ENCODE assay signal across 9 cellular contexts in genomic region chr6:81938014-81938761, GRCh38.
DNase-seq lines count a peak whose midpoint lies in the region; ATAC-seq and TF ChIP-seq lines count a peak whose summit lies in the region.
"Had no signal": no experiment of that assay in that cellular context is flagged by ENCODE, and none has a peak within 500 bp of the region (broad histone marks: within the 10 kb centered on the region; RNA-seq: fewer than 3 reads in every experiment).

No MANE protein-coding gene starts in this region.

- no peaks in the 10 kb centered on the region for H3K9me3 ChIP-seq in breast epithelium

- no peaks in the 10 kb centered on the region for H3K27me3 Mint-ChIP-seq in MCF 10A (ENCODE audit: insufficient read depth, unreplicated experiment)
- H3K27me3 Mint-ChIP-seq in activated T-cell treated with anti-CD3 and anti-CD28 coated beads, Interleukin-2, amount 50 U/mL, for 24 hours = no peaks in the 10 kb centered on the region
- H3K27me3 Mint-ChIP-seq: CD4-positive, CD25-positive, alpha-beta regulatory T cell had no signal

- no peak for TF ChIP-seq POLR2A in breast epithelium (IDR thresholded peaks at IDR 0.05)

- no peaks in the 10 kb centered on the region for H3K9me3 Mint-ChIP-seq in MCF 10A (ENCODE audit: unreplicated experiment)
- no peaks in the 10 kb centered on the region for H3K9me3 Mint-ChIP-seq in activated T-cell treated with anti-CD3 and anti-CD28 coated beads, Interleukin-2, amount 50 U/mL, for 24 hours

- intact Hi-C loops in MCF 10A (cut with micrococcal nuclease) = loop anchor here (5.0 to 10.0 kb wide), 2 partner anchors 59 to 183 kb away; partner anchors contain the start of gene TENT5A
- intact Hi-C loops in breast epithelium (cut with DNase I; ENCODE audit: low total_unique reads) = no loop called here

- DNase-seq in MCF 10A (ENCODE audit: unreplicated experiment) (peak; percentile 89), breast epithelium (ENCODE audit: low spot score in 2 of 2) (no peak), HUDEP-2 (lab: John Stamatoyannopoulos, UW; ENCODE audit: unreplicated experiment in 76 of 76) (peak in 52 of 76 experiments; percentile 2 to 93 (median 71)), cardiac fibroblast (ENCODE audit: low read depth in 2 of 2) (peak; percentile 79 to 96), omental fat pad (ENCODE audit: low spot score) (no peak), NCI-H146 (lab: John Stamatoyannopoulos, UW) (no peak)
- DNase-seq in activated T-cell treated with anti-CD3 and anti-CD28 coated beads, Interleukin-2, amount 50 U/mL, for 24 hours = no peak
- DNase-seq: CD4-positive, CD25-positive, alpha-beta regulatory T cell had no signal

- CTCF ChIA-PET in MCF 10A (lab: Yijun Ruan, JAX) = interaction anchor here (0.7 kb wide), 1 partner anchor 78 kb away, joined by 3 read pairs; no protein-coding TSS in a partner anchor

- ATAC-seq in omental fat pad (ENCODE audit: low FRiP score) (peak; percentile 81), HG03457 (IDR thresholded peaks at IDR 0.05; ENCODE audit: unreplicated experiment) (no peak)

- H3K36me3 Mint-ChIP-seq in MCF 10A (ENCODE audit: insufficient read depth, unreplicated experiment) = no peaks in the 10 kb centered on the region
- H3K36me3 Mint-ChIP-seq in activated T-cell treated with anti-CD3 and anti-CD28 coated beads, Interleukin-2, amount 50 U/mL, for 24 hours (ENCODE audit: low read depth) = no peaks in the 10 kb centered on the region
- H3K36me3 Mint-ChIP-seq: CD4-positive, CD25-positive, alpha-beta regulatory T cell had no signal

- no peak for TF ChIP-seq CTCF in MCF 10A (IDR thresholded peaks at IDR 0.05; ENCODE audit: unreplicated experiment)
- no peak for TF ChIP-seq CTCF in breast epithelium (IDR thresholded peaks at IDR 0.05)
- TF ChIP-seq CTCF in cardiac fibroblast (IDR thresholded peaks at IDR 0.05; ENCODE audit: low read depth, low read length) = no peak
- TF ChIP-seq CTCF in omental fat pad (IDR thresholded peaks at IDR 0.05) = no peak

- no peaks in the 10 kb centered on the region for H3K36me3 ChIP-seq in breast epithelium

- no peaks in the 10 kb centered on the region for H3K4me1 ChIP-seq in breast epithelium

- POLR2A ChIA-PET in MCF 10A (lab: Yijun Ruan, JAX) = interaction anchor here (0.7 to 4.0 kb wide), 9 partner anchors 9 to 186 kb away, joined by 3 to 24 read pairs (median 4); partner anchors contain the start of gene TENT5A

- H3K4me3 Mint-ChIP-seq in MCF 10A (ENCODE audit: unreplicated experiment) = no peak overlapping the region
- H3K4me3 Mint-ChIP-seq in activated T-cell treated with anti-CD3 and anti-CD28 coated beads, Interleukin-2, amount 50 U/mL, for 24 hours = no peak overlapping the region
- H3K4me3 Mint-ChIP-seq: CD4-positive, CD25-positive, alpha-beta regulatory T cell had no signal

- H3K4me1 Mint-ChIP-seq in MCF 10A (ENCODE audit: insufficient read depth, unreplicated experiment) = peaks cover 28% of the 10 kb centered on the region
- no peaks in the 10 kb centered on the region for H3K4me1 Mint-ChIP-seq in activated T-cell treated with anti-CD3 and anti-CD28 coated beads, Interleukin-2, amount 50 U/mL, for 24 hours (ENCODE audit: low read depth)
- H3K4me1 Mint-ChIP-seq: CD4-positive, CD25-positive, alpha-beta regulatory T cell had no signal

- H3K4me3 ChIP-seq in breast epithelium (no peak overlapping the region), cardiac fibroblast (replicated peaks in 1 of 2; ENCODE audit: low read depth in 2 of 2, low read length in 2 of 2) (no peak overlapping the region)

- H3K27ac ChIP-seq in breast epithelium = peak overlapping the region in 1 of 2 donors; percentile 26

- H3K27me3 ChIP-seq in breast epithelium = no peaks in the 10 kb centered on the region

- peak overlapping the region; percentile 80 for H3K27ac Mint-ChIP-seq in MCF 10A (ENCODE audit: low read depth, unreplicated experiment)
- H3K27ac Mint-ChIP-seq in activated T-cell treated with anti-CD3 and anti-CD28 coated beads, Interleukin-2, amount 50 U/mL, for 24 hours = no peak overlapping the region
- H3K27ac Mint-ChIP-seq: CD4-positive, CD25-positive, alpha-beta regulatory T cell had no signal

- TSS peak; percentile 88 for BruUV-seq in MCF 10A (replicated peaks; lab: Mats Ljungman, UMichigan)

Comparison
In these comparisons a context has a peak if more than half of its experiments do, and no peak if none do; other contexts are left out.
1. DNase-seq: peak in MCF 10A (single experiment), HUDEP-2 (52 of 76) and cardiac fibroblast (2 of 2); none in breast epithelium (0 of 2), omental fat pad (single experiment), NCI-H146 (single experiment) and activated T-cell treated with anti-CD3 and anti-CD28 coated beads, Interleukin-2, amount 50 U/mL, for 24 hours (single experiment).